8 cellular contexts compared by ENCODE assay signal in genomic region chr1:212070720-212071302, GRCh38.
DNase-seq lines count a peak whose midpoint lies in the region; TF ChIP-seq lines count a peak whose summit lies in the region.

No MANE protein-coding gene starts in this region.

- TF ChIP-seq RAD21 in Ishikawa (IDR thresholded peaks at IDR 0.05; ENCODE audit: low read depth), result peak; percentile 68

- no peak for TF ChIP-seq EP300 in Ishikawa (IDR thresholded peaks at IDR 0.05; ENCODE audit: borderline replicate concordance)

- no peak overlapping the region for H3K27ac ChIP-seq in VCaP

- TF ChIP-seq CTCF in VCaP (conservative IDR thresholded peaks at IDR 0.05), result peak; percentile 83

- peak; percentile 24 for DNase-seq in DMS114 treated with DMSO at 0.1 percent for 48 hours (lab: John Stamatoyannopoulos, UW; ENCODE audit: unreplicated experiment)
- DNase-seq in glomerular visceral epithelial cell (ENCODE audit: extremely low spot score), result peak; percentile 37
- peak; percentile 51 for DNase-seq in putamen (ENCODE audit: low spot score)
- no peak for DNase-seq in activated CD8-positive, alpha-beta memory T cell treated with anti-CD3 and anti-CD28 coated beads, Interleukin-2, amount 50 U/mL, for 48 hours
- no peak for DNase-seq in GF-D8 (lab: John Stamatoyannopoulos, UW)
- DNase-seq in activated CD4-positive, alpha-beta T cell treated with anti-CD3 and anti-CD28 coated beads, Interleukin-2, amount 50 U/mL, for 48 hours, result no peak

TF ChIP-seq in Ishikawa, 13 proteins besides CTCF, POLR2A, EP300 and RAD21:
- TF ChIP-seq EGR1 (IDR thresholded peaks at IDR 0.05) (no peak), CEBPB (IDR thresholded peaks at IDR 0.05) (no peak), YY1 (IDR thresholded peaks at IDR 0.05; ENCODE audit: low read depth) (no peak), TAF1 (IDR thresholded peaks at IDR 0.05; ENCODE audit: low read depth) (no peak), FOXM1 (IDR thresholded peaks at IDR 0.05; ENCODE audit: borderline replicate concordance, low read depth) (no peak), NFIC (IDR thresholded peaks at IDR 0.05) (no peak), CREB1 (IDR thresholded peaks at IDR 0.05; ENCODE audit: low read depth) (no peak), ZBTB7A (IDR thresholded peaks at IDR 0.05; ENCODE audit: low read depth) (no peak), TCF12 (IDR thresholded peaks at IDR 0.05; ENCODE audit: low read depth) (no peak), TEAD4 (IDR thresholded peaks at IDR 0.05) (no peak)
- TF ChIP-seq, protein P1, sequence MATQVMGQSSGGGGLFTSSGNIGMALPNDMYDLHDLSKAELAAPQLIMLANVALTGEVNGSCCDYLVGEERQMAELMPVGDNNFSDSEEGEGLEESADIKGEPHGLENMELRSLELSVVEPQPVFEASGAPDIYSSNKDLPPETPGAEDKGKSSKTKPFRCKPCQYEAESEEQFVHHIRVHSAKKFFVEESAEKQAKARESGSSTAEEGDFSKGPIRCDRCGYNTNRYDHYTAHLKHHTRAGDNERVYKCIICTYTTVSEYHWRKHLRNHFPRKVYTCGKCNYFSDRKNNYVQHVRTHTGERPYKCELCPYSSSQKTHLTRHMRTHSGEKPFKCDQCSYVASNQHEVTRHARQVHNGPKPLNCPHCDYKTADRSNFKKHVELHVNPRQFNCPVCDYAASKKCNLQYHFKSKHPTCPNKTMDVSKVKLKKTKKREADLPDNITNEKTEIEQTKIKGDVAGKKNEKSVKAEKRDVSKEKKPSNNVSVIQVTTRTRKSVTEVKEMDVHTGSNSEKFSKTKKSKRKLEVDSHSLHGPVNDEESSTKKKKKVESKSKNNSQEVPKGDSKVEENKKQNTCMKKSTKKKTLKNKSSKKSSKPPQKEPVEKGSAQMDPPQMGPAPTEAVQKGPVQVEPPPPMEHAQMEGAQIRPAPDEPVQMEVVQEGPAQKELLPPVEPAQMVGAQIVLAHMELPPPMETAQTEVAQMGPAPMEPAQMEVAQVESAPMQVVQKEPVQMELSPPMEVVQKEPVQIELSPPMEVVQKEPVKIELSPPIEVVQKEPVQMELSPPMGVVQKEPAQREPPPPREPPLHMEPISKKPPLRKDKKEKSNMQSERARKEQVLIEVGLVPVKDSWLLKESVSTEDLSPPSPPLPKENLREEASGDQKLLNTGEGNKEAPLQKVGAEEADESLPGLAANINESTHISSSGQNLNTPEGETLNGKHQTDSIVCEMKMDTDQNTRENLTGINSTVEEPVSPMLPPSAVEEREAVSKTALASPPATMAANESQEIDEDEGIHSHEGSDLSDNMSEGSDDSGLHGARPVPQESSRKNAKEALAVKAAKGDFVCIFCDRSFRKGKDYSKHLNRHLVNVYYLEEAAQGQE (IDR thresholded peaks at IDR 0.05; ENCODE audit: low read depth), result no peak
- TF ChIP-seq, protein P2, sequence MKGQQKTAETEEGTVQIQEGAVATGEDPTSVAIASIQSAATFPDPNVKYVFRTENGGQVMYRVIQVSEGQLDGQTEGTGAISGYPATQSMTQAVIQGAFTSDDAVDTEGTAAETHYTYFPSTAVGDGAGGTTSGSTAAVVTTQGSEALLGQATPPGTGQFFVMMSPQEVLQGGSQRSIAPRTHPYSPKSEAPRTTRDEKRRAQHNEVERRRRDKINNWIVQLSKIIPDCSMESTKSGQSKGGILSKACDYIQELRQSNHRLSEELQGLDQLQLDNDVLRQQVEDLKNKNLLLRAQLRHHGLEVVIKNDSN (IDR thresholded peaks at IDR 0.05), result no peak
- TF ChIP-seq, protein P3, sequence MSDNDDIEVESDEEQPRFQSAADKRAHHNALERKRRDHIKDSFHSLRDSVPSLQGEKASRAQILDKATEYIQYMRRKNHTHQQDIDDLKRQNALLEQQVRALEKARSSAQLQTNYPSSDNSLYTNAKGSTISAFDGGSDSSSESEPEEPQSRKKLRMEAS (IDR thresholded peaks at IDR 0.05), result no peak

Comparison
In these comparisons a context has a peak if more than half of its experiments do, and no peak if none do; other contexts are left out.
1. DNase-seq: peak in DMS114 treated with DMSO at 0.1 percent for 48 hours (single experiment), glomerular visceral epithelial cell (single experiment) and putamen (single experiment); none in activated CD8-positive, alpha-beta memory T cell treated with anti-CD3 and anti-CD28 coated beads, Interleukin-2, amount 50 U/mL, for 48 hours (single experiment), GF-D8 (single experiment) and activated CD4-positive, alpha-beta T cell treated with anti-CD3 and anti-CD28 coated beads, Interleukin-2, amount 50 U/mL, for 48 hours (0 of 2).